ENCODE assay signal across 18 cellular contexts in the genomic region with DNA sequence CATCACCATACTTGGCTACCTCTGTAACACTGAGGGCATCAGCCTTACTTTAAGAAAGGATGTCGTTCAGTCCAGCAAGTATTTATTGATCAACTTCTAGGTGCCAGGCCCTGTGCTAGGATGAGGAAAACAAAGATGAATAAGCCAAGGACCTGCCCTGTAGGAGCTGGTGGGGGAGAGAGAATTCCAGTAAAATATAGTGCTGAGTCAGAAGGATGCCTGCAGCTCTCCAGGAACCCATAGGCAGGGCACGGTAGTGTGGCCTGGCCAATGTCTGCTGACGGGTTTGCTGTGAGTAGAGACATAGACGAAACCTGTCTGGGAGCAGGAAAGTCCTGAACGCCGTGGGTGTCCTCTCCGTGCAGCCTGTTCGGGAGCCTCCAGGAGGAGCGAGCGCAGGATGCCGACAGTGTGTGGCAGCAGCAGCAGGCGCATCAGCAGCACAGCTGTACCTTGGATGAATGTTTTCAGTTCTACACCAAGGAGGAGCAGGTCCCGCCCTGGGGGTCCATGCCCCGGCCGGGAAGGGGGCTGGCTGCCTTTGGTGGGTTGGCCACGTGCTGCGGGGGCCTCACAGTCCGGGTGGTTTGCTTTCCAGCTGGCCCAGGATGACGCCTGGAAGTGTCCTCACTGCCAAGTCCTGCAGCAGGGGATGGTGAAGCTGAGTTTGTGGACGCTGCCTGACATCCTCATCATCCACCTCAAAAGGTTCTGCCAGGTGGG. TPM values are rescaled to one million over a fixed set of nuclear protein-coding genes. Genes with fewer than 3 reads are reported as not detected.
DNase-seq lines count a peak whose midpoint lies in the region; ATAC-seq, FAIRE-seq and TF ChIP-seq lines count a peak whose summit lies in the region.
"Had no signal": no experiment of that assay in that cellular context is flagged by ENCODE, and none has a peak within 500 bp of the region (broad histone marks: within the 10 kb centered on the region; RNA-seq: fewer than 3 reads in every experiment).

No MANE protein-coding gene starts in this region.

- H3K9me3 ChIP-seq in upper lobe of right lung (no peaks in the 10 kb centered on the region), aorta (ENCODE audit: control insufficient read depth, low read length) (peaks cover 3% of the 10 kb centered on the region), right lobe of liver (no peaks in the 10 kb centered on the region)

- TF ChIP-seq CTCF in upper lobe of right lung (IDR thresholded peaks at IDR 0.05) (no peak), chondrocyte (IDR thresholded peaks at IDR 0.05) (no peak), right lobe of liver (IDR thresholded peaks at IDR 0.05) (no peak)

- H3K27me3 ChIP-seq in upper lobe of right lung: no peaks in the 10 kb centered on the region
- no peaks in the 10 kb centered on the region for H3K27me3 ChIP-seq in aorta (ENCODE audit: control insufficient read depth in 1 of 2, insufficient read depth in 2 of 2, low read length in 1 of 2)
- no peaks in the 10 kb centered on the region for H3K27me3 ChIP-seq in right lobe of liver

- H3K4me1 ChIP-seq in upper lobe of right lung: no peaks in the 10 kb centered on the region
- H3K4me1 ChIP-seq in aorta (ENCODE audit: control insufficient read depth in 1 of 2, insufficient read depth in 2 of 2, low read length in 2 of 2): no peaks in the 10 kb centered on the region
- peaks cover 0 to 26% (median 0%) of the 10 kb centered on the region in 4 donors for H3K4me1 ChIP-seq in right lobe of liver

- DNase-seq in H54 (ENCODE audit: insufficient read length, low spot score): no peak
- peak; percentile 25 for DNase-seq in amniotic epithelial cell (ENCODE audit: low read depth)
- peak; percentile 96 for DNase-seq in islet precursor cell
- peak; percentile 52 for DNase-seq in upper lobe of right lung
- DNase-seq in aorta: no peak
- no peak for DNase-seq in DMS53 (lab: John Stamatoyannopoulos, UW)
- no peak for DNase-seq in chondrocyte (ENCODE audit: low spot score)
- no peak for DNase-seq in right lobe of liver
- DNase-seq: CD4-positive, alpha-beta memory T cell; COR-L47; H9 had no signal

- 62 to 63% methylated on average over 20 of the region's 20 CpGs for WGBS in aorta, 2 donors
- 100% methylated on average over 1 of the region's 20 CpGs for WGBS in right lobe of liver (ENCODE audit: insufficient coverage, low coverage, low lambda C conversion rate, missing lambda C conversion rate)

- ATAC-seq in upper lobe of right lung (no peak), aorta (ENCODE audit: low FRiP score) (no peak), right lobe of liver (no peak)
- ATAC-seq: GM12878, GM23338, HepG2 had no signal

- H3K36me3 ChIP-seq in upper lobe of right lung (no peaks in the 10 kb centered on the region), aorta (ENCODE audit: control insufficient read depth in 1 of 2, insufficient read depth in 2 of 2, low read length in 1 of 2) (no peaks in the 10 kb centered on the region), right lobe of liver (peaks cover 0 to 1% (median 0%) of the 10 kb centered on the region in 4 donors)

- no peak for TF ChIP-seq POLR2A in H54 (IDR thresholded peaks at IDR 0.05; ENCODE audit: low read depth, low read length)
- TF ChIP-seq POLR2A in right lobe of liver (IDR thresholded peaks at IDR 0.05): no peak

- peaks cover 16% of the 10 kb centered on the region for H3K36me3 Mint-ChIP-seq in chondrocyte (ENCODE audit: low read depth)
- H3K36me3 Mint-ChIP-seq: CD4-positive, alpha-beta memory T cell had no signal

- no peaks in the 10 kb centered on the region for H3K27me3 Mint-ChIP-seq in chondrocyte (ENCODE audit: low read depth)
- H3K27me3 Mint-ChIP-seq: CD4-positive, alpha-beta memory T cell had no signal

- H3K9me3 Mint-ChIP-seq in chondrocyte (ENCODE audit: low read depth): peaks cover 8% of the 10 kb centered on the region
- H3K9me3 Mint-ChIP-seq: GM23338, H9 had no signal

- no peak overlapping the region for H3K4me3 Mint-ChIP-seq in chondrocyte (ENCODE audit: unreplicated experiment)
- H3K4me3 Mint-ChIP-seq: CD4-positive, alpha-beta memory T cell; GM23338; H9 had no signal

- H3K27ac Mint-ChIP-seq in chondrocyte (ENCODE audit: unreplicated experiment): no peak overlapping the region
- H3K27ac Mint-ChIP-seq: H9 had no signal

- intact Hi-C loops in upper lobe of right lung (cut with DNase I) (no loop called here), aorta (cut with DNase I) (no loop called here), right lobe of liver (cut with DNase I) (no loop called here)

- FAIRE-seq in H54 (lab: Jason Lieb, UNC): peak; percentile 78
- FAIRE-seq: GM12878, GM18507, HepG2, HTR-8/SVneo had no signal

- no peak overlapping the region for H3K4me3 ChIP-seq in upper lobe of right lung
- no peak overlapping the region for H3K4me3 ChIP-seq in aorta (ENCODE audit: low read length in 2 of 2)
- H3K4me3 ChIP-seq in right lobe of liver: no peak overlapping the region
- H3K4me3 ChIP-seq: GM12878, GM23338 had no signal

- H3K27ac ChIP-seq in upper lobe of right lung (no peak overlapping the region), aorta (ENCODE audit: low read depth in 1 of 2, low read length in 2 of 2) (no peak overlapping the region), right lobe of liver (no peak overlapping the region)
- H3K27ac ChIP-seq: C4-2B, KMS-11 had no signal

- peaks cover 4% of the 10 kb centered on the region for H3K4me1 Mint-ChIP-seq in chondrocyte (ENCODE audit: low read depth)
- H3K4me1 Mint-ChIP-seq: CD4-positive, alpha-beta memory T cell; GM23338; H9 had no signal

RNA-seq across cellular contexts. Expression of a gene that starts 55.6 kb away (rescaled TPM):
- total RNA-seq in upper lobe of right lung (4.3 TPM), aorta (under 1 TPM in 1 of 2 donors, not detected in 1; 0.33 TPM), chondrocyte (2.6 to 4.3 TPM (median 2.7 TPM) in 3 replicates), right lobe of liver (10 to 100 TPM in 2 of 6 experiments, 1 to 10 TPM in 4; 2.1 to 11.6 (median 6.8) TPM)
- polyA plus RNA-seq in aorta: under 1 TPM in 1 of 2 donors, not detected in 1; 0.88 TPM
- total RNA-seq: GM12878 had no signal
- polyA plus RNA-seq: CD4-positive, alpha-beta memory T cell had no signal

Comparison
In these comparisons a context has a peak if more than half of its experiments do, and no peak if none do; other contexts are left out.
1. DNase-seq: peak in amniotic epithelial cell (single experiment), islet precursor cell (single experiment) and upper lobe of right lung (single experiment); none in H54 (single experiment), aorta (0 of 2), DMS53 (single experiment), chondrocyte (single experiment) and right lobe of liver (0 of 3).